ENCODE assay signal across 8 cellular contexts in the genomic region with DNA sequence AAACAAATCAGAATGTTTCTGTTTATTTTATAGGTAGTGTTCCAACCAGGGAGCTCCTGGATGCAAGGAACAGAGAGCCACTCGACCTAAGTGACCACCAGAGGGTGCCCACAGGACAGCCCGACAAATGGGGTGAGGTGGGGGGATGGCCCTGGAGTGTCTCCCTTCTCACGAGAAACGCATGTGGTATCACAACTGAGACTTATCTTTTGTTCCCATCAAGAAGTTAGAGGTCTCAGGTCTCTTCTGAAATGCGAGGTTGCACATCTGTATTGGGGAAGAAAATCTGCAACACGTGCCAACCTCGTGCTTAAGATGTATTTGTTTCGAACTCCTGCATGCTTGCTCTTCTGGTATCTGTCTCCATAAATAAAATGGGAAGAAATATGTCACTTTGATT.
DNase-seq lines count a peak whose midpoint lies in the region; ATAC-seq and TF ChIP-seq lines count a peak whose summit lies in the region.

No MANE protein-coding gene starts in this region.

- H3K9me3 Mint-ChIP-seq in activated CD4-positive, alpha-beta T cell treated with anti-CD3 and anti-CD28 coated beads for 36 hours (ENCODE audit: low read depth), result no peaks in the 10 kb centered on the region
- peaks cover 0 to 19% of the 10 kb centered on the region in 2 donors for H3K9me3 Mint-ChIP-seq in stimulated activated naive CD8-positive, alpha-beta T cell treated with anti-CD3 and anti-CD28 coated beads, Interleukin-15, amount 100 ng/mL, for 72 hours

- peaks cover 17% of the 10 kb centered on the region for H3K27me3 Mint-ChIP-seq in activated CD4-positive, alpha-beta T cell treated with anti-CD3 and anti-CD28 coated beads for 36 hours
- H3K27me3 Mint-ChIP-seq in stimulated activated naive CD8-positive, alpha-beta T cell treated with anti-CD3 and anti-CD28 coated beads, Interleukin-15, amount 100 ng/mL, for 72 hours, result peaks cover 64% of the 10 kb centered on the region

- DNase-seq in activated CD4-positive, alpha-beta T cell treated with anti-CD3 and anti-CD28 coated beads for 36 hours, result peak; percentile 36
- no peak for DNase-seq in activated CD4-positive, alpha-beta T cell treated with anti-CD3 and anti-CD28 coated beads, Interleukin-2, amount 50 U/mL, for 4 hours
- DNase-seq in NCI-H82 treated with DMSO at 0.1 percent for 48 hours (lab: John Stamatoyannopoulos, UW; ENCODE audit: unreplicated experiment) (peak; percentile 17), fibroblast of mammary gland (ENCODE audit: low read depth) (peak; percentile 30), NCI-H2029 (lab: John Stamatoyannopoulos, UW) (no peak), GM19238 (ENCODE audit: insufficient read length, low spot score) (no peak)
- DNase-seq in stimulated activated naive CD8-positive, alpha-beta T cell treated with anti-CD3 and anti-CD28 coated beads, Interleukin-15, amount 100 ng/mL, for 72 hours, result peak in 1 of 2 donors; percentile 29

- H3K4me3 ChIP-seq in fibroblast of mammary gland (ENCODE audit: control insufficient read depth, low read depth, low read length), result no peak overlapping the region

- POLR2A ChIA-PET in activated CD4-positive, alpha-beta T cell treated with anti-CD3 and anti-CD28 coated beads for 36 hours (lab: Charles Lee), result no interaction called here

- H3K4me1 Mint-ChIP-seq in activated CD4-positive, alpha-beta T cell treated with anti-CD3 and anti-CD28 coated beads for 36 hours, result peaks cover 4% of the 10 kb centered on the region
- peaks cover 18% of the 10 kb centered on the region for H3K4me1 Mint-ChIP-seq in stimulated activated naive CD8-positive, alpha-beta T cell treated with anti-CD3 and anti-CD28 coated beads, Interleukin-15, amount 100 ng/mL, for 72 hours

- no peak overlapping the region for H3K27ac Mint-ChIP-seq in activated CD4-positive, alpha-beta T cell treated with anti-CD3 and anti-CD28 coated beads for 36 hours
- no peak overlapping the region for H3K27ac Mint-ChIP-seq in stimulated activated naive CD8-positive, alpha-beta T cell treated with anti-CD3 and anti-CD28 coated beads, Interleukin-15, amount 100 ng/mL, for 72 hours

- CTCF ChIA-PET in activated CD4-positive, alpha-beta T cell treated with anti-CD3 and anti-CD28 coated beads for 36 hours (lab: Charles Lee), result interaction anchor here (0.9 to 2.3 kb wide), 3 partner anchors 16 to 221 kb away, joined by 3 to 9 read pairs (median 5); no protein-coding TSS in a partner anchor

- peak; percentile 55 for TF ChIP-seq CTCF in fibroblast of mammary gland (conservative IDR thresholded peaks at IDR 0.05; ENCODE audit: control insufficient read depth, insufficient read depth, low read depth, low read length)

- no peaks in the 10 kb centered on the region for H3K36me3 Mint-ChIP-seq in activated CD4-positive, alpha-beta T cell treated with anti-CD3 and anti-CD28 coated beads for 36 hours (ENCODE audit: low read depth)

- H3K4me3 Mint-ChIP-seq in activated CD4-positive, alpha-beta T cell treated with anti-CD3 and anti-CD28 coated beads for 36 hours, result no peak overlapping the region
- H3K4me3 Mint-ChIP-seq in stimulated activated naive CD8-positive, alpha-beta T cell treated with anti-CD3 and anti-CD28 coated beads, Interleukin-15, amount 100 ng/mL, for 72 hours, result no peak overlapping the region

- no peak for ATAC-seq in activated CD4-positive, alpha-beta T cell treated with anti-CD3 and anti-CD28 coated beads for 36 hours
- peak; percentile 60 for ATAC-seq in stimulated activated naive CD8-positive, alpha-beta T cell treated with anti-CD3 and anti-CD28 coated beads, Interleukin-15, amount 100 ng/mL, for 72 hours
- ATAC-seq in HG02623 (IDR thresholded peaks at IDR 0.05; ENCODE audit: unreplicated experiment), result no peak

- intact Hi-C loops in activated CD4-positive, alpha-beta T cell treated with anti-CD3 and anti-CD28 coated beads for 36 hours (cut with DNase I, micrococcal nuclease), result loop anchor here in 1 of 2 experiments (2.0 kb wide), 1 partner anchor 222 kb away; no protein-coding TSS in a partner anchor

Comparison
In these comparisons a context has a peak if more than half of its experiments do, and no peak if none do; other contexts are left out.
1. DNase-seq: peak in activated CD4-positive, alpha-beta T cell treated with anti-CD3 and anti-CD28 coated beads for 36 hours (single experiment), NCI-H82 treated with DMSO at 0.1 percent for 48 hours (single experiment) and fibroblast of mammary gland (single experiment); none in activated CD4-positive, alpha-beta T cell treated with anti-CD3 and anti-CD28 coated beads, Interleukin-2, amount 50 U/mL, for 4 hours (0 of 2), NCI-H2029 (single experiment) and GM19238 (single experiment).